In the genomic region with DNA sequence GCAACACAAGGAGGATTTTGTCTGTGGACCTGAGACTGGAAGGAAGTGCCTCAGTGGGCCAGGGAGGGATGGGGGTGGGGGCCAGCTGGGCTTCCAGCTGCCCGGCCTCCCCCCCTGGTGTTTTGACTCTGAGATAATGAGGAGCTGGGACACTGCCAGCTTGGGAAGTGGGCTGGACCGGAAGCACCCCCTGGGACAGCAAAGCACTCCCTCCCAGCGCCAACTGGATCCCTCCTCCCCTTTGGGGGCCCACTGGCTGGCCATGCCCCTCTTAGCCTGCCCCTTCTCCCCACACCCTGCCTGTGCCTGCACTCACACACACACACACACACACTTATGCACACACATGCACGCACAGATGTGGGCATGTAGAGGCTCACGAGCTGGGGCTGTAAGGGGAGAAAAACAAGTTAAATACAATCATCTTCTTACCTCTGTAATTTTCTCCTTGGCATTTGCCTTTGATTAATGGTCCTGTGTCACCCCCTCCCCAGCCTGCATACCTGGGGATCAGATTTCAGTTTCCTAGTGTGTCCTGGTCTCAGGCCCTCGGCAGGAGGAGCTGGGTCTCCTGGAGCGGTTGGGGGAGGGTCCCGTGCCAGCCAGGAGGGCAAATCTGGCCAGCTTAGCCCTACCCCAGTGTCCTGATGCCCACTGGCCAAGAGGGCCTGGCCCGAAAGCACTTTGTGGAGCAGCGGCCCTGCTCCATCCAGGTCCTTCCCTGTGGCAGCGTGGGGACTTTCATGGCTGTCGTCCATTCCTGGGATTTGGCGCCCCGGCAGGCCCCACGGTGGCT, we compare ENCODE assay signal across 12 cellular contexts. TPM values are rescaled to one million over a fixed set of nuclear protein-coding genes. Genes with fewer than 3 reads are reported as not detected.
A peak's percentile ranks its signal among the peaks of the same experiment; 100 is the strongest.
DNase-seq lines count a peak whose midpoint lies in the region; ATAC-seq, FAIRE-seq and TF ChIP-seq lines count a peak whose summit lies in the region.
"Had no signal": no experiment of that assay in that cellular context is flagged by ENCODE, and none has a peak within 500 bp of the region (broad histone marks: within the 10 kb centered on the region; RNA-seq: fewer than 3 reads in every experiment).

No MANE protein-coding gene starts in this region.

- CTCF ChIA-PET in RWPE1 (lab: Yijun Ruan, JAX) = interaction anchor here (0.5 kb wide), 1 partner anchor 490 kb away, joined by 4 read pairs; no protein-coding TSS in a partner anchor

- ATAC-seq in HG02981 (IDR thresholded peaks at IDR 0.05; ENCODE audit: unreplicated experiment) = no peak
- ATAC-seq: HCT116 had no signal

- H3K4me3 ChIP-seq in kidney (ENCODE audit: low read length in 2 of 2) (no peak overlapping the region), testis (no peak overlapping the region)

- no peaks in the 10 kb centered on the region for H3K9me3 ChIP-seq in kidney (ENCODE audit: control insufficient read depth in 1 of 2, low read length in 2 of 2)
- no peaks in the 10 kb centered on the region for H3K9me3 ChIP-seq in testis

- POLR2A ChIA-PET in RWPE1 (lab: Yijun Ruan, JAX; ENCODE audit: low non-redundant PET) = no interaction called here

- TF ChIP-seq CTCF in kidney (IDR thresholded peaks at IDR 0.05; ENCODE audit: borderline replicate concordance, extremely low read depth, insufficient read depth) = no peak
- no peak for TF ChIP-seq CTCF in testis (IDR thresholded peaks at IDR 0.05)
- no peak for TF ChIP-seq CTCF in RWPE1 (conservative IDR thresholded peaks at IDR 0.05; ENCODE audit: low read depth)

- WGBS in testis, 2 donors = 77 to 88% methylated on average over 13 to 15 of the region's 15 CpGs

- peaks cover 34 to 46% of the 10 kb centered on the region in 2 donors for H3K4me1 ChIP-seq in kidney (ENCODE audit: control insufficient read depth in 1 of 2, insufficient read depth in 1 of 2, low read depth in 1 of 2, low read length in 2 of 2)
- peaks cover 21% of the 10 kb centered on the region for H3K4me1 ChIP-seq in testis

- peak overlapping the region in 1 of 2 donors; percentile 43 for H3K9ac ChIP-seq in kidney (ENCODE audit: low read length in 2 of 2)

- peak in 2 of 3 experiments; percentile 70 to 91 for DNase-seq in NCI-H1417 (lab: John Stamatoyannopoulos, UW)
- DNase-seq in NCI-H1417 treated with DMSO at 0.1 percent for 48 hours (lab: John Stamatoyannopoulos, UW) = no peak
- peak; percentile 48 for DNase-seq in SK-N-DZ (ENCODE audit: low spot score)
- no peak for DNase-seq in kidney
- DNase-seq in testis = peak; percentile 9
- no peak for DNase-seq in RWPE1 (ENCODE audit: low spot score)
- no peak for DNase-seq in glomerular visceral epithelial cell (ENCODE audit: extremely low spot score)
- DNase-seq: activated B cell treated with CpG ODN at 0.5 μM for 24 hours; stimulated activated CD4-positive, alpha-beta T cell treated with anti-CD3 and anti-CD28 coated beads, Interleukin-12 subunit alpha, Interleukin-12 subunit beta, amount 100 ng/mL, for 4 hours had no signal

- no peaks in the 10 kb centered on the region for H3K36me3 ChIP-seq in kidney (ENCODE audit: control insufficient read depth in 1 of 2, insufficient read depth in 2 of 2, low read length in 2 of 2)
- no peaks in the 10 kb centered on the region for H3K36me3 ChIP-seq in testis (ENCODE audit: low read depth, missing control alignments)

- H3K27ac ChIP-seq in kidney (ENCODE audit: low read depth in 2 of 2, low read length in 2 of 2) = peak overlapping the region; percentile 14 to 49
- H3K27ac ChIP-seq in testis = no peak overlapping the region
- no peak overlapping the region for H3K27ac ChIP-seq in RWPE1

- H3K27me3 ChIP-seq in testis = no peaks in the 10 kb centered on the region

- no peak for TF ChIP-seq POLR2A in testis (IDR thresholded peaks at IDR 0.05)

- no peak for FAIRE-seq in kidney (lab: Jason Lieb, UNC)
- FAIRE-seq: A204.1 had no signal

- intact Hi-C loops in kidney (cut with DNase I) = no loop called here
- intact Hi-C loops in testis (cut with DNase I; ENCODE audit: low total_unique reads) = no loop called here

RNA-seq across cellular contexts. Expression of a gene that starts 3.6 kb away (rescaled TPM):
- polyA plus RNA-seq in SK-N-DZ (2014; cell fraction: cytosol; rRNA removed) = 94.1 and 96.8 TPM in 2 replicates
- polyA plus RNA-seq in SK-N-DZ (2014; cell fraction: nucleus; rRNA removed) = 45.4 and 55.7 TPM in 2 replicates
- total RNA-seq in kidney (1,131 TPM), testis (10 to 100 TPM; 53.7 to 95.7 TPM)
- polyA plus RNA-seq in kidney (ENCODE audit: insufficient read depth, low read depth, low replicate concordance) (308 TPM), testis (ENCODE audit: insufficient read depth, low read depth, low replicate concordance) (57.8 TPM)

RNA-seq across cellular contexts. Expression of a gene that starts 56.7 kb away (rescaled TPM):
- polyA plus RNA-seq in SK-N-DZ (2014; cell fraction: cytosol; rRNA removed) = not detected in 2 replicates
- polyA plus RNA-seq in SK-N-DZ (2014; cell fraction: nucleus; rRNA removed) = not detected in 2 replicates
- total RNA-seq in kidney (0.69 TPM), testis (10 to 100 TPM; 10.9 to 14.7 TPM)
- polyA plus RNA-seq in kidney (ENCODE audit: insufficient read depth, low read depth, low replicate concordance) (not detected), testis (ENCODE audit: insufficient read depth, low read depth, low replicate concordance) (12.3 TPM)

Comparison
In these comparisons a context has a peak if more than half of its experiments do, and no peak if none do; other contexts are left out.
1. DNase-seq: peak in NCI-H1417 (2 of 3), SK-N-DZ (single experiment) and testis (single experiment); none in NCI-H1417 treated with DMSO at 0.1 percent for 48 hours (single experiment), kidney (single experiment), RWPE1 (single experiment) and glomerular visceral epithelial cell (single experiment).
2. H3K27ac ChIP-seq: peak in kidney (2 of 2); none in testis (0 of 2) and RWPE1 (single experiment).
3. RNA of a gene that starts 3.6 kb away (total RNA-seq): 1,131 TPM in kidney (single experiment); 53.7 to 95.7 TPM in testis; every median in the first group is over 10 times any median in the second.